In the genomic region with DNA sequence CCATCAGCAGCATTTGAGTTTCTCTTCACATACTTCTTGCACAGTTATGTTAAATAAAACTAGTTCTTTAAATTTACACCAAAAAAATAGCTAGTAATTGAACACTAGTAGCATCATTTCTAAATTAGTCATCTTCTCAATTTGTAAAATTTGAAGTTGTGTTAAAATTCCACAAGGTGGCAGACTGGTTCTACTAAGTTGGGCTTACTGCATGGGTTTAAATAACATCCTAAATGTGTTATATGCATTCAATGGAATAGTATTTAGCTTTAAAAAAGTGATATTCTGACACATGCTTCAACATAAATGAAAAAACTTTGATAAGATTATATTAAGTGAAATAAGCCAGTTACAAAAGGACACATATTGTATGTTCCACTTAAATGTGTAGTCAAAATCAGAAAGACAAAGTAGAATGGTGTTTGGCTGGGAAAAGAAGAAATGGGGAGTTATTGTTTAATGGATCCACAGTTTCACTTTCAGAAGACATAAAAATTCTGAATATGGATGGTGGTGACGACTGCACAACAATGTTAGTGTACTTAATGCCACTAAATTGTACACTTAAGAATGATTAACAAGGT, we compare ENCODE assay signal across 8 cellular contexts. TPM values are rescaled to one million over a fixed set of nuclear protein-coding genes. Genes with fewer than 3 reads are reported as not detected.
DNase-seq lines count a peak whose midpoint lies in the region; ATAC-seq and TF ChIP-seq lines count a peak whose summit lies in the region.

No MANE protein-coding gene starts in this region.

- BruUV-seq in MCF 10A (replicated peaks; lab: Mats Ljungman, UMichigan) = no TSS peak

- POLR2A ChIA-PET in CD4-positive, alpha-beta T cell (lab: Charles Lee) = interaction anchor here (1.0 kb wide), 1 partner anchor 34 kb away, joined by 5 read pairs; the partner anchor contains the start of genes ELP2 and SLC39A6
- POLR2A ChIA-PET in MCF 10A (lab: Yijun Ruan, JAX) = interaction anchor here (0.7 to 1.1 kb wide), 3 partner anchors 16 to 188 kb away, joined by 3 read pairs; no protein-coding TSS in a partner anchor

- no peaks in the 10 kb centered on the region for H3K4me1 Mint-ChIP-seq in CD4-positive, alpha-beta T cell (ENCODE audit: low read depth)
- H3K4me1 Mint-ChIP-seq in MCF 10A (ENCODE audit: insufficient read depth, unreplicated experiment) = no peaks in the 10 kb centered on the region
- H3K4me1 Mint-ChIP-seq in activated naive CD4-positive, alpha-beta T cell treated with anti-CD3 and anti-CD28 coated beads for 36 hours (ENCODE audit: low read depth) = no peaks in the 10 kb centered on the region

- intact Hi-C loops in CD4-positive, alpha-beta T cell (cut with DNase I, micrococcal nuclease) = loop anchor here (1.0 to 10.0 kb wide), 5 partner anchors 79 to 711 kb away; no protein-coding TSS in a partner anchor
- intact Hi-C loops in MCF 10A (cut with micrococcal nuclease) = loop anchor here (1.0 to 10.0 kb wide), 6 partner anchors 79 to 661 kb away; no protein-coding TSS in a partner anchor
- intact Hi-C loops in activated naive CD4-positive, alpha-beta T cell treated with anti-CD3 and anti-CD28 coated beads for 36 hours (cut with micrococcal nuclease) = loop anchor here (1.0 to 10.0 kb wide), 8 partner anchors 79 to 711 kb away; no protein-coding TSS in a partner anchor

- H3K27me3 ChIP-seq in CD4-positive, alpha-beta T cell (ENCODE audit: control insufficient read depth, insufficient read depth, low read length) = no peaks in the 10 kb centered on the region
- H3K27me3 ChIP-seq in H7 (ENCODE audit: control insufficient read depth, insufficient read depth, low read length) = no peaks in the 10 kb centered on the region

- H3K27me3 Mint-ChIP-seq in CD4-positive, alpha-beta T cell = no peaks in the 10 kb centered on the region
- no peaks in the 10 kb centered on the region for H3K27me3 Mint-ChIP-seq in MCF 10A (ENCODE audit: insufficient read depth, unreplicated experiment)
- no peaks in the 10 kb centered on the region for H3K27me3 Mint-ChIP-seq in activated naive CD4-positive, alpha-beta T cell treated with anti-CD3 and anti-CD28 coated beads for 36 hours (ENCODE audit: low read depth)

- no peaks in the 10 kb centered on the region for H3K36me3 ChIP-seq in H7 (replicated peaks; ENCODE audit: control insufficient read depth, insufficient read depth, low read length)

- no peak for ATAC-seq in CD4-positive, alpha-beta T cell (ENCODE audit: poor library complexity)
- ATAC-seq in HG03442 (IDR thresholded peaks at IDR 0.05; ENCODE audit: unreplicated experiment) = no peak

- no peaks in the 10 kb centered on the region for H3K9me3 ChIP-seq in CD4-positive, alpha-beta T cell (ENCODE audit: control insufficient read depth, low read length)

- no peak overlapping the region for H3K4me3 Mint-ChIP-seq in CD4-positive, alpha-beta T cell
- H3K4me3 Mint-ChIP-seq in MCF 10A (ENCODE audit: unreplicated experiment) = no peak overlapping the region
- no peak overlapping the region for H3K4me3 Mint-ChIP-seq in activated naive CD4-positive, alpha-beta T cell treated with anti-CD3 and anti-CD28 coated beads for 36 hours

- H3K27ac ChIP-seq in CD4-positive, alpha-beta T cell (ENCODE audit: low read depth, low read length) = no peak overlapping the region

- no peaks in the 10 kb centered on the region for H3K36me3 Mint-ChIP-seq in CD4-positive, alpha-beta T cell (ENCODE audit: low read depth)
- H3K36me3 Mint-ChIP-seq in MCF 10A (ENCODE audit: insufficient read depth, unreplicated experiment) = no peaks in the 10 kb centered on the region
- H3K36me3 Mint-ChIP-seq in activated naive CD4-positive, alpha-beta T cell treated with anti-CD3 and anti-CD28 coated beads for 36 hours (ENCODE audit: low read depth) = no peaks in the 10 kb centered on the region

- no peak for DNase-seq in CD4-positive, alpha-beta T cell
- DNase-seq in H7 (peak; percentile 43), NCI-H526 (lab: John Stamatoyannopoulos, UW) (peak; percentile 27 to 48), MCF 10A (ENCODE audit: unreplicated experiment) (peak; percentile 64), left kidney (ENCODE audit: low read depth, low spot score) (peak; percentile 55), COLO668 (lab: John Stamatoyannopoulos, UW; ENCODE audit: unreplicated experiment) (no peak)
- DNase-seq in activated naive CD4-positive, alpha-beta T cell treated with anti-CD3 and anti-CD28 coated beads for 36 hours = no peak

- peak; percentile 84 for TF ChIP-seq CTCF in CD4-positive, alpha-beta T cell (IDR thresholded peaks at IDR 0.05)
- TF ChIP-seq CTCF in MCF 10A (IDR thresholded peaks at IDR 0.05; ENCODE audit: unreplicated experiment) = peak; percentile 59

- H3K4me3 ChIP-seq in H7 (ENCODE audit: insufficient read depth, low read depth, low read length) = no peak overlapping the region

- CTCF ChIA-PET in CD4-positive, alpha-beta T cell (lab: Charles Lee) = interaction anchor here (1.0 to 1.8 kb wide), 7 partner anchors 12 to 187 kb away, joined by 3 to 9 read pairs (median 4); partner anchors contain the start of genes ELP2 and SLC39A6
- CTCF ChIA-PET in MCF 10A (lab: Yijun Ruan, JAX) = interaction anchor here (0.6 to 4.4 kb wide), 23 partner anchors 9 to 715 kb away, joined by 3 to 26 read pairs (median 4); no protein-coding TSS in a partner anchor
- CTCF ChIA-PET in activated naive CD4-positive, alpha-beta T cell treated with anti-CD3 and anti-CD28 coated beads for 36 hours (lab: Charles Lee) = interaction anchor here (0.6 to 6.4 kb wide), 22 partner anchors 10 to 341 kb away, joined by 3 to 60 read pairs (median 3); no protein-coding TSS in a partner anchor

- no peak overlapping the region for H3K27ac Mint-ChIP-seq in CD4-positive, alpha-beta T cell
- no peak overlapping the region for H3K27ac Mint-ChIP-seq in MCF 10A (ENCODE audit: low read depth, unreplicated experiment)
- no peak overlapping the region for H3K27ac Mint-ChIP-seq in activated naive CD4-positive, alpha-beta T cell treated with anti-CD3 and anti-CD28 coated beads for 36 hours

- H3K9me3 Mint-ChIP-seq in CD4-positive, alpha-beta T cell = no peaks in the 10 kb centered on the region
- no peaks in the 10 kb centered on the region for H3K9me3 Mint-ChIP-seq in MCF 10A (ENCODE audit: unreplicated experiment)
- H3K9me3 Mint-ChIP-seq in activated naive CD4-positive, alpha-beta T cell treated with anti-CD3 and anti-CD28 coated beads for 36 hours = no peaks in the 10 kb centered on the region

RNA-seq across cellular contexts. Expression of gene RPRD1A, which starts 28.7 kb away (rescaled TPM):
- 10 to 100 TPM; 21.8 to 25.1 TPM for total RNA-seq in CD4-positive, alpha-beta T cell
- total RNA-seq in H7 (2014; rRNA removed; shearing (Covaris generic)) = 101 and 134 TPM in 2 replicates
- 89.1 and 116 TPM in 2 replicates for total RNA-seq in MCF 10A (2022)
- 10 to 100 TPM; 33.9 to 35.1 TPM for total RNA-seq in activated naive CD4-positive, alpha-beta T cell treated with anti-CD3 and anti-CD28 coated beads for 36 hours

RNA-seq across cellular contexts. Expression of gene SLC39A6, which starts 33.1 kb away (rescaled TPM):
- 10 to 100 TPM; 10.6 to 11.0 TPM for total RNA-seq in CD4-positive, alpha-beta T cell
- total RNA-seq in H7 (2014; rRNA removed; shearing (Covaris generic)) = 36.2 and 36.7 TPM in 2 replicates
- total RNA-seq in MCF 10A (2022) = 49.7 and 53.5 TPM in 2 replicates
- total RNA-seq in activated naive CD4-positive, alpha-beta T cell treated with anti-CD3 and anti-CD28 coated beads for 36 hours = 10 to 100 TPM; 15.4 to 15.7 TPM

RNA-seq across cellular contexts. Expression of gene ELP2, which starts 33.7 kb away (rescaled TPM):
- total RNA-seq in CD4-positive, alpha-beta T cell = 100 to 1,000 TPM; 200 to 206 TPM
- 92.2 and 144 TPM in 2 replicates for total RNA-seq in H7 (2014; rRNA removed; shearing (Covaris generic))
- 100 and 105 TPM in 2 replicates for total RNA-seq in MCF 10A (2022)
- total RNA-seq in activated naive CD4-positive, alpha-beta T cell treated with anti-CD3 and anti-CD28 coated beads for 36 hours = 10 to 100 TPM; 90.1 to 92.0 TPM

Comparison
In these comparisons a context has a peak if more than half of its experiments do, and no peak if none do; other contexts are left out.
1. DNase-seq: peak in H7 (single experiment), NCI-H526 (2 of 2), MCF 10A (single experiment) and left kidney (single experiment); none in CD4-positive, alpha-beta T cell (0 of 10), activated naive CD4-positive, alpha-beta T cell treated with anti-CD3 and anti-CD28 coated beads for 36 hours (single experiment) and COLO668 (single experiment).